Comparison of ENCODE assay signal across 1 cellular context in the genomic region with DNA sequence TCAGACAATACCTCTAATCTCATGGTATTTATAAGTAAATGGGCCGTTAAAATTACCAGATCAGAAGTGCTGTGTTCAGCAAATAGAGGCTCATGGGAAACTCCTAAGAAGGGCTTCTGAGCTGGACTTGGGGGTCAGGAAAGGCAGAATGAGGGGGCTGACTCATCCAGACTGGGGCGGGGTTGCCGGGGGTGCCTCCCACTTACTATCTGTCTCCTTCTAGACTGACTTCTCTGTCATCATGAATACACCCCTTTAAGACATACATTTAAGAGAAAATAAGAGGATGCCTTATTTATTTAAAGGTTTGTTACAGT.
TF ChIP-seq lines count a peak whose summit lies in the region.

No MANE protein-coding gene starts in this region.

TF ChIP-seq in K562, 482 proteins besides CTCF, POLR2A, EP300 and RAD21 (continued from another document and continues in another):
- TF ChIP-seq, protein P1, sequence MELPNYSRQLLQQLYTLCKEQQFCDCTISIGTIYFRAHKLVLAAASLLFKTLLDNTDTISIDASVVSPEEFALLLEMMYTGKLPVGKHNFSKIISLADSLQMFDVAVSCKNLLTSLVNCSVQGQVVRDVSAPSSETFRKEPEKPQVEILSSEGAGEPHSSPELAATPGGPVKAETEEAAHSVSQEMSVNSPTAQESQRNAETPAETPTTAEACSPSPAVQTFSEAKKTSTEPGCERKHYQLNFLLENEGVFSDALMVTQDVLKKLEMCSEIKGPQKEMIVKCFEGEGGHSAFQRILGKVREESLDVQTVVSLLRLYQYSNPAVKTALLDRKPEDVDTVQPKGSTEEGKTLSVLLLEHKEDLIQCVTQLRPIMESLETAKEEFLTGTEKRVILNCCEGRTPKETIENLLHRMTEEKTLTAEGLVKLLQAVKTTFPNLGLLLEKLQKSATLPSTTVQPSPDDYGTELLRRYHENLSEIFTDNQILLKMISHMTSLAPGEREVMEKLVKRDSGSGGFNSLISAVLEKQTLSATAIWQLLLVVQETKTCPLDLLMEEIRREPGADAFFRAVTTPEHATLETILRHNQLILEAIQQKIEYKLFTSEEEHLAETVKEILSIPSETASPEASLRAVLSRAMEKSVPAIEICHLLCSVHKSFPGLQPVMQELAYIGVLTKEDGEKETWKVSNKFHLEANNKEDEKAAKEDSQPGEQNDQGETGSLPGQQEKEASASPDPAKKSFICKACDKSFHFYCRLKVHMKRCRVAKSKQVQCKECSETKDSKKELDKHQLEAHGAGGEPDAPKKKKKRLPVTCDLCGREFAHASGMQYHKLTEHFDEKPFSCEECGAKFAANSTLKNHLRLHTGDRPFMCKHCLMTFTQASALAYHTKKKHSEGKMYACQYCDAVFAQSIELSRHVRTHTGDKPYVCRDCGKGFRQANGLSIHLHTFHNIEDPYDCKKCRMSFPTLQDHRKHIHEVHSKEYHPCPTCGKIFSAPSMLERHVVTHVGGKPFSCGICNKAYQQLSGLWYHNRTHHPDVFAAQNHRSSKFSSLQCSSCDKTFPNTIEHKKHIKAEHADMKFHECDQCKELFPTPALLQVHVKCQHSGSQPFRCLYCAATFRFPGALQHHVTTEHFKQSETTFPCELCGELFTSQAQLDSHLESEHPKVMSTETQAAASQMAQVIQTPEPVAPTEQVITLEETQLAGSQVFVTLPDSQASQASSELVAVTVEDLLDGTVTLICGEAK (IDR thresholded peaks at IDR 0.05), result no peak
- TF ChIP-seq, protein P1 (CRISPR knock-in tag; IDR thresholded peaks at IDR 0.05), result no peak
- no peak for TF ChIP-seq FIP1L1 (IDR thresholded peaks at IDR 0.05; ENCODE audit: low read depth, low read length, poor library complexity, severe bottlenecking)
- no peak for TF ChIP-seq POLR2AphosphoS2 (IDR thresholded peaks at IDR 0.05; ENCODE audit: low read length)
- TF ChIP-seq PHB (CRISPR knock-in tag; IDR thresholded peaks at IDR 0.05), result no peak
- TF ChIP-seq, protein P2, sequence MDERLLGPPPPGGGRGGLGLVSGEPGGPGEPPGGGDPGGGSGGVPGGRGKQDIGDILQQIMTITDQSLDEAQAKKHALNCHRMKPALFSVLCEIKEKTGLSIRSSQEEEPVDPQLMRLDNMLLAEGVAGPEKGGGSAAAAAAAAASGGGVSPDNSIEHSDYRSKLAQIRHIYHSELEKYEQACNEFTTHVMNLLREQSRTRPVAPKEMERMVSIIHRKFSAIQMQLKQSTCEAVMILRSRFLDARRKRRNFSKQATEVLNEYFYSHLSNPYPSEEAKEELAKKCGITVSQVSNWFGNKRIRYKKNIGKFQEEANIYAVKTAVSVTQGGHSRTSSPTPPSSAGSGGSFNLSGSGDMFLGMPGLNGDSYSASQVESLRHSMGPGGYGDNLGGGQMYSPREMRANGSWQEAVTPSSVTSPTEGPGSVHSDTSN (CRISPR knock-in tag; IDR thresholded peaks at IDR 0.05; ENCODE audit: low read depth), result no peak
- TF ChIP-seq, protein P2 (tag; conservative IDR thresholded peaks at IDR 0.05; ENCODE audit: low read depth), result 0 out of 2 replicates have a peak, but pooled peaks have one; percentile 7
- no peak for TF ChIP-seq GABPA (tag; conservative IDR thresholded peaks at IDR 0.05; ENCODE audit: low read depth)
- TF ChIP-seq SLC30A9 (CRISPR knock-in tag; IDR thresholded peaks at IDR 0.05), result no peak
- no peak for TF ChIP-seq CC2D1A (IDR thresholded peaks at IDR 0.05)
- no peak for TF ChIP-seq SNIP1 (IDR thresholded peaks at IDR 0.05; ENCODE audit: low read depth)
- TF ChIP-seq ZNF146 (CRISPR knock-in tag; IDR thresholded peaks at IDR 0.05; ENCODE audit: unreplicated experiment), result no peak
- no peak for TF ChIP-seq TFAM (CRISPR knock-in tag; conservative IDR thresholded peaks at IDR 0.05)
- TF ChIP-seq, protein P3, sequence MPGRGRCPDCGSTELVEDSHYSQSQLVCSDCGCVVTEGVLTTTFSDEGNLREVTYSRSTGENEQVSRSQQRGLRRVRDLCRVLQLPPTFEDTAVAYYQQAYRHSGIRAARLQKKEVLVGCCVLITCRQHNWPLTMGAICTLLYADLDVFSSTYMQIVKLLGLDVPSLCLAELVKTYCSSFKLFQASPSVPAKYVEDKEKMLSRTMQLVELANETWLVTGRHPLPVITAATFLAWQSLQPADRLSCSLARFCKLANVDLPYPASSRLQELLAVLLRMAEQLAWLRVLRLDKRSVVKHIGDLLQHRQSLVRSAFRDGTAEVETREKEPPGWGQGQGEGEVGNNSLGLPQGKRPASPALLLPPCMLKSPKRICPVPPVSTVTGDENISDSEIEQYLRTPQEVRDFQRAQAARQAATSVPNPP (IDR thresholded peaks at IDR 0.05; ENCODE audit: borderline replicate concordance, insufficient read depth, insufficient read length), result no peak
- no peak for TF ChIP-seq ZNF764 (CRISPR knock-in tag; IDR thresholded peaks at IDR 0.05; ENCODE audit: low read depth)
- TF ChIP-seq, protein P4, sequence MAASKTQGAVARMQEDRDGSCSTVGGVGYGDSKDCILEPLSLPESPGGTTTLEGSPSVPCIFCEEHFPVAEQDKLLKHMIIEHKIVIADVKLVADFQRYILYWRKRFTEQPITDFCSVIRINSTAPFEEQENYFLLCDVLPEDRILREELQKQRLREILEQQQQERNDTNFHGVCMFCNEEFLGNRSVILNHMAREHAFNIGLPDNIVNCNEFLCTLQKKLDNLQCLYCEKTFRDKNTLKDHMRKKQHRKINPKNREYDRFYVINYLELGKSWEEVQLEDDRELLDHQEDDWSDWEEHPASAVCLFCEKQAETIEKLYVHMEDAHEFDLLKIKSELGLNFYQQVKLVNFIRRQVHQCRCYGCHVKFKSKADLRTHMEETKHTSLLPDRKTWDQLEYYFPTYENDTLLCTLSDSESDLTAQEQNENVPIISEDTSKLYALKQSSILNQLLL (CRISPR knock-in tag; IDR thresholded peaks at IDR 0.05; ENCODE audit: borderline replicate concordance), result no peak
- TF ChIP-seq CHD2 (IDR thresholded peaks at IDR 0.05; ENCODE audit: low read depth, low read length), result no peak
- TF ChIP-seq NEUROD1 (IDR thresholded peaks at IDR 0.05; ENCODE audit: borderline replicate concordance, low read depth, low read length, partially characterized antibody), result no peak
- no peak for TF ChIP-seq TSC22D4 (tag; IDR thresholded peaks at IDR 0.05)
- TF ChIP-seq ZNF324 (CRISPR knock-in tag; IDR thresholded peaks at IDR 0.05), result no peak
- no peak for TF ChIP-seq MYC (IDR thresholded peaks at IDR 0.05; ENCODE audit: low read depth, low read length)
- no peak for TF ChIP-seq MYC (CRISPR knock-in tag; IDR thresholded peaks at IDR 0.05; ENCODE audit: borderline replicate concordance, low read depth)
- no peak for TF ChIP-seq ELF2 (CRISPR knock-in tag; IDR thresholded peaks at IDR 0.05)
- no peak for TF ChIP-seq U2AF1 (optimal IDR thresholded peaks at IDR 0.05; ENCODE audit: low read depth, low read length)
- TF ChIP-seq POLR2G (IDR thresholded peaks at IDR 0.05; ENCODE audit: low read depth, low read length), result no peak
- TF ChIP-seq LARP7 (IDR thresholded peaks at IDR 0.05), result no peak
- TF ChIP-seq MAFG (tag; conservative IDR thresholded peaks at IDR 0.05), result peak; percentile 61
- TF ChIP-seq ZNF12 (CRISPR knock-in tag; IDR thresholded peaks at IDR 0.05), result no peak
- TF ChIP-seq TAF1 (IDR thresholded peaks at IDR 0.05; ENCODE audit: control insufficient read depth, extremely low read depth, insufficient read depth, low read length, severe bottlenecking), result peak; percentile 9
- no peak for TF ChIP-seq HNRNPL (IDR thresholded peaks at IDR 0.05; ENCODE audit: low read depth, low read length)
- TF ChIP-seq, protein P5, sequence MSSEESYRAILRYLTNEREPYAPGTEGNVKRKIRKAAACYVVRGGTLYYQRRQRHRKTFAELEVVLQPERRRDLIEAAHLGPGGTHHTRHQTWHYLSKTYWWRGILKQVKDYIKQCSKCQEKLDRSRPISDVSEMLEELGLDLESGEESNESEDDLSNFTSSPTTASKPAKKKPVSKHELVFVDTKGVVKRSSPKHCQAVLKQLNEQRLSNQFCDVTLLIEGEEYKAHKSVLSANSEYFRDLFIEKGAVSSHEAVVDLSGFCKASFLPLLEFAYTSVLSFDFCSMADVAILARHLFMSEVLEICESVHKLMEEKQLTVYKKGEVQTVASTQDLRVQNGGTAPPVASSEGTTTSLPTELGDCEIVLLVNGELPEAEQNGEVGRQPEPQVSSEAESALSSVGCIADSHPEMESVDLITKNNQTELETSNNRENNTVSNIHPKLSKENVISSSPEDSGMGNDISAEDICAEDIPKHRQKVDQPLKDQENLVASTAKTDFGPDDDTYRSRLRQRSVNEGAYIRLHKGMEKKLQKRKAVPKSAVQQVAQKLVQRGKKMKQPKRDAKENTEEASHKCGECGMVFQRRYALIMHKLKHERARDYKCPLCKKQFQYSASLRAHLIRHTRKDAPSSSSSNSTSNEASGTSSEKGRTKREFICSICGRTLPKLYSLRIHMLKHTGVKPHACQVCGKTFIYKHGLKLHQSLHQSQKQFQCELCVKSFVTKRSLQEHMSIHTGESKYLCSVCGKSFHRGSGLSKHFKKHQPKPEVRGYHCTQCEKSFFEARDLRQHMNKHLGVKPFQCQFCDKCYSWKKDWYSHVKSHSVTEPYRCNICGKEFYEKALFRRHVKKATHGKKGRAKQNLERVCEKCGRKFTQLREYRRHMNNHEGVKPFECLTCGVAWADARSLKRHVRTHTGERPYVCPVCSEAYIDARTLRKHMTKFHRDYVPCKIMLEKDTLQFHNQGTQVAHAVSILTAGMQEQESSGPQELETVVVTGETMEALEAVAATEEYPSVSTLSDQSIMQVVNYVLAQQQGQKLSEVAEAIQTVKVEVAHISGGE (CRISPR knock-in tag; IDR thresholded peaks at IDR 0.05), result no peak
- TF ChIP-seq, protein P6, sequence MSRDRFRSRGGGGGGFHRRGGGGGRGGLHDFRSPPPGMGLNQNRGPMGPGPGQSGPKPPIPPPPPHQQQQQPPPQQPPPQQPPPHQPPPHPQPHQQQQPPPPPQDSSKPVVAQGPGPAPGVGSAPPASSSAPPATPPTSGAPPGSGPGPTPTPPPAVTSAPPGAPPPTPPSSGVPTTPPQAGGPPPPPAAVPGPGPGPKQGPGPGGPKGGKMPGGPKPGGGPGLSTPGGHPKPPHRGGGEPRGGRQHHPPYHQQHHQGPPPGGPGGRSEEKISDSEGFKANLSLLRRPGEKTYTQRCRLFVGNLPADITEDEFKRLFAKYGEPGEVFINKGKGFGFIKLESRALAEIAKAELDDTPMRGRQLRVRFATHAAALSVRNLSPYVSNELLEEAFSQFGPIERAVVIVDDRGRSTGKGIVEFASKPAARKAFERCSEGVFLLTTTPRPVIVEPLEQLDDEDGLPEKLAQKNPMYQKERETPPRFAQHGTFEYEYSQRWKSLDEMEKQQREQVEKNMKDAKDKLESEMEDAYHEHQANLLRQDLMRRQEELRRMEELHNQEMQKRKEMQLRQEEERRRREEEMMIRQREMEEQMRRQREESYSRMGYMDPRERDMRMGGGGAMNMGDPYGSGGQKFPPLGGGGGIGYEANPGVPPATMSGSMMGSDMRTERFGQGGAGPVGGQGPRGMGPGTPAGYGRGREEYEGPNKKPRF (IDR thresholded peaks at IDR 0.05; ENCODE audit: low read depth, low read length), result no peak
- no peak for TF ChIP-seq NR4A1 (CRISPR knock-in tag; IDR thresholded peaks at IDR 0.05)
- TF ChIP-seq NR4A1 (tag; IDR thresholded peaks at IDR 0.05), result no peak
- TF ChIP-seq, protein P7, sequence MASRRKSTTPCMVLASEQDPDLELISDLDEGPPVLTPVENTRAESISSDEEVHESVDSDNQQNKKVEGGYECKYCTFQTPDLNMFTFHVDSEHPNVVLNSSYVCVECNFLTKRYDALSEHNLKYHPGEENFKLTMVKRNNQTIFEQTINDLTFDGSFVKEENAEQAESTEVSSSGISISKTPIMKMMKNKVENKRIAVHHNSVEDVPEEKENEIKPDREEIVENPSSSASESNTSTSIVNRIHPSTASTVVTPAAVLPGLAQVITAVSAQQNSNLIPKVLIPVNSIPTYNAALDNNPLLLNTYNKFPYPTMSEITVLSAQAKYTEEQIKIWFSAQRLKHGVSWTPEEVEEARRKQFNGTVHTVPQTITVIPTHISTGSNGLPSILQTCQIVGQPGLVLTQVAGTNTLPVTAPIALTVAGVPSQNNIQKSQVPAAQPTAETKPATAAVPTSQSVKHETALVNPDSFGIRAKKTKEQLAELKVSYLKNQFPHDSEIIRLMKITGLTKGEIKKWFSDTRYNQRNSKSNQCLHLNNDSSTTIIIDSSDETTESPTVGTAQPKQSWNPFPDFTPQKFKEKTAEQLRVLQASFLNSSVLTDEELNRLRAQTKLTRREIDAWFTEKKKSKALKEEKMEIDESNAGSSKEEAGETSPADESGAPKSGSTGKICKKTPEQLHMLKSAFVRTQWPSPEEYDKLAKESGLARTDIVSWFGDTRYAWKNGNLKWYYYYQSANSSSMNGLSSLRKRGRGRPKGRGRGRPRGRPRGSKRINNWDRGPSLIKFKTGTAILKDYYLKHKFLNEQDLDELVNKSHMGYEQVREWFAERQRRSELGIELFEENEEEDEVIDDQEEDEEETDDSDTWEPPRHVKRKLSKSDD (conservative IDR thresholded peaks at IDR 0.05; ENCODE audit: low read length), result no peak
- TF ChIP-seq C11orf30 (IDR thresholded peaks at IDR 0.05; ENCODE audit: low read depth), result peak; percentile 86
- TF ChIP-seq TRIM24 (IDR thresholded peaks at IDR 0.05), result no peak
